ENCODE assay signal across 25 cellular contexts in genomic region chr13:62583466-62583865, GRCh38.
DNase-seq lines count a peak whose midpoint lies in the region; ATAC-seq, FAIRE-seq and TF ChIP-seq lines count a peak whose summit lies in the region.
"Had no signal": no experiment of that assay in that cellular context is flagged by ENCODE, and none has a peak within 500 bp of the region (broad histone marks: within the 10 kb centered on the region; RNA-seq: fewer than 3 reads in every experiment).

No MANE protein-coding gene starts in this region.

- H3K79me2 ChIP-seq in GM23338 (replicated peaks; ENCODE audit: insufficient read depth): no peaks in the 10 kb centered on the region

- no peak overlapping the region for H3K4me3 Mint-ChIP-seq in GM23338
- no peak overlapping the region for H3K4me3 Mint-ChIP-seq in activated T-helper 17 cell treated with anti-CD3 and anti-CD28 coated beads, Interleukin-2, amount 50 U/mL, for 72 hours
- H3K4me3 Mint-ChIP-seq: CD4-positive, CD25-positive, alpha-beta regulatory T cell; CD8-positive, alpha-beta memory T cell; IgD-negative memory B cell had no signal

- H3K9me3 Mint-ChIP-seq in GM23338: no peaks in the 10 kb centered on the region
- peaks cover 4% of the 10 kb centered on the region for H3K9me3 Mint-ChIP-seq in activated T-helper 17 cell treated with anti-CD3 and anti-CD28 coated beads, Interleukin-2, amount 50 U/mL, for 72 hours

- TF ChIP-seq POLR2A in A549 (IDR thresholded peaks at IDR 0.05; ENCODE audit: low read length) (no peak), NB4 (IDR thresholded peaks at IDR 0.05; ENCODE audit: extremely low read depth, insufficient read length) (no peak)

- H4K20me1 ChIP-seq in GM23338 (replicated peaks; ENCODE audit: insufficient read depth): no peaks in the 10 kb centered on the region; the same call in 1 of the 2 replicates

- H3K4me2 ChIP-seq in A549: no peak overlapping the region
- no peak overlapping the region for H3K4me2 ChIP-seq in GM23338

- ATAC-seq in A549: no peak
- ATAC-seq in GM23338: no peak
- no peak for ATAC-seq in HG03025 (IDR thresholded peaks at IDR 0.05; ENCODE audit: low FRiP score, unreplicated experiment)
- no peak for ATAC-seq in activated T-helper 17 cell treated with anti-CD3 and anti-CD28 coated beads, Interleukin-2, amount 50 U/mL, for 72 hours (replicated peaks)
- ATAC-seq: HepG2 had no signal

- H3K27ac Mint-ChIP-seq in GM23338: no peak overlapping the region
- H3K27ac Mint-ChIP-seq in activated T-helper 17 cell treated with anti-CD3 and anti-CD28 coated beads, Interleukin-2, amount 50 U/mL, for 72 hours: no peak overlapping the region
- H3K27ac Mint-ChIP-seq: CD4-positive, CD25-positive, alpha-beta regulatory T cell; CD8-positive, alpha-beta memory T cell; IgD-negative memory B cell had no signal

- no peaks in the 10 kb centered on the region for H3K27me3 Mint-ChIP-seq in GM23338 (ENCODE audit: insufficient read depth, low read depth, poor library complexity)
- H3K27me3 Mint-ChIP-seq in activated T-helper 17 cell treated with anti-CD3 and anti-CD28 coated beads, Interleukin-2, amount 50 U/mL, for 72 hours: no peaks in the 10 kb centered on the region
- H3K27me3 Mint-ChIP-seq: CD4-positive, CD25-positive, alpha-beta regulatory T cell; CD8-positive, alpha-beta memory T cell; IgD-negative memory B cell had no signal

- no peak overlapping the region for H3K4me3 ChIP-seq in A549
- H3K4me3 ChIP-seq in GM23338: no peak overlapping the region
- no peak overlapping the region for H3K4me3 ChIP-seq in NB4 (ENCODE audit: low read depth, low read length)

- CTCF ChIA-PET in A549 (lab: Yijun Ruan, JAX): no interaction called here

- H3K27ac ChIP-seq in A549: no peak overlapping the region
- H3K27ac ChIP-seq in GM23338 (ENCODE audit: low read depth): no peak overlapping the region

- no peaks in the 10 kb centered on the region for H3K36me3 Mint-ChIP-seq in GM23338 (ENCODE audit: low read depth)
- H3K36me3 Mint-ChIP-seq in activated T-helper 17 cell treated with anti-CD3 and anti-CD28 coated beads, Interleukin-2, amount 50 U/mL, for 72 hours (ENCODE audit: low read depth): no peaks in the 10 kb centered on the region
- H3K36me3 Mint-ChIP-seq: CD4-positive, CD25-positive, alpha-beta regulatory T cell; CD8-positive, alpha-beta memory T cell; IgD-negative memory B cell had no signal

- DNase-seq in A549 (ENCODE audit: low read depth in 1 of 2, low spot score in 1 of 2) (no peak), GM23338 (ENCODE audit: low spot score) (no peak), NB4 (ENCODE audit: low read depth) (peak; percentile 6), iPS-NIHi11 (ENCODE audit: low spot score) (peak; percentile 7), NCI-H146 treated with DMSO at 0.1 percent for 48 hours (lab: John Stamatoyannopoulos, UW; ENCODE audit: unreplicated experiment) (no peak)
- no peak for DNase-seq in activated CD8-positive, alpha-beta memory T cell treated with anti-CD3 and anti-CD28 coated beads, Interleukin-2, amount 50 U/mL, for 48 hours
- DNase-seq: ACHN; BE2C; C1 segment of cervical spinal cord; CD4-positive, CD25-positive, alpha-beta regulatory T cell; CD8-positive, alpha-beta memory T cell; COR-L47; DMS 273 treated with DMSO at 0.1 percent for 48 hours; DMS53; DND-41; EL; HCEC 1CT; KG1 had no signal

- H3K9me3 ChIP-seq in A549: no peaks in the 10 kb centered on the region
- H3K9me3 ChIP-seq: BE2C had no signal

- TF ChIP-seq CTCF in A549 (IDR thresholded peaks at IDR 0.05) (no peak), GM23338 (conservative IDR thresholded peaks at IDR 0.05; ENCODE audit: low read depth in 2 of 2) (no peak), NB4 (IDR thresholded peaks at IDR 0.05; ENCODE audit: low read depth, low read length) (no peak)

- no peak for FAIRE-seq in A549 (lab: Jason Lieb, UNC)
- FAIRE-seq: GM12892, GM18507, H54, HepG2 had no signal

- H3K27me3 ChIP-seq in GM23338 (ENCODE audit: insufficient read depth): no peaks in the 10 kb centered on the region
- H3K27me3 ChIP-seq: BE2C had no signal

- no peaks in the 10 kb centered on the region for H3F3A ChIP-seq in GM23338 (replicated peaks; ENCODE audit: low read depth)

- POLR2A ChIA-PET in A549 (lab: Yijun Ruan, JAX): no interaction called here

- no peaks in the 10 kb centered on the region for H3K4me1 Mint-ChIP-seq in GM23338
- H3K4me1 Mint-ChIP-seq in activated T-helper 17 cell treated with anti-CD3 and anti-CD28 coated beads, Interleukin-2, amount 50 U/mL, for 72 hours: no peaks in the 10 kb centered on the region
- H3K4me1 Mint-ChIP-seq: CD4-positive, CD25-positive, alpha-beta regulatory T cell; CD8-positive, alpha-beta memory T cell; IgD-negative memory B cell had no signal

- no peaks in the 10 kb centered on the region for H3K4me1 ChIP-seq in A549
- no peaks in the 10 kb centered on the region for H3K4me1 ChIP-seq in GM23338 (ENCODE audit: insufficient read depth)
- H3K4me1 ChIP-seq: BE2C had no signal

- 70% methylated on average over 2 of the region's 2 CpGs for WGBS in A549 (ENCODE audit: missing lambda C conversion rate)

- TF ChIP-seq RAD21 in A549 (conservative IDR thresholded peaks at IDR 0.05 in 1 of 2, IDR thresholded peaks at IDR 0.05 in 1 of 2): no peak

- H3K36me3 ChIP-seq in GM23338 (ENCODE audit: insufficient read depth): no peaks in the 10 kb centered on the region
- H3K36me3 ChIP-seq: BE2C had no signal

- no peaks in the 10 kb centered on the region for H3K9me2 ChIP-seq in GM23338 (ENCODE audit: insufficient read depth)

- no peak overlapping the region for H2AFZ ChIP-seq in GM23338

- no peak for TF ChIP-seq EP300 in A549 (IDR thresholded peaks at IDR 0.05)

TF ChIP-seq in A549, 52 proteins besides CTCF, POLR2A, EP300 and RAD21:
- TF ChIP-seq REST (IDR thresholded peaks at IDR 0.05) (0 out of 2 replicates have a peak, but pooled peaks have one; percentile 18), TP53 (CRISPR knock-in tag; IDR thresholded peaks at IDR 0.05) (no peak)

TF ChIP-seq in GM23338, 12 proteins besides CTCF, POLR2A, EP300 and RAD21:
- TF ChIP-seq REST (IDR thresholded peaks at IDR 0.05; ENCODE audit: unreplicated experiment): peak; percentile 58
- no peak for TF ChIP-seq NANOG (IDR thresholded peaks at IDR 0.05; ENCODE audit: borderline replicate concordance)

Comparison
In these comparisons a context has a peak if more than half of its experiments do, and no peak if none do; other contexts are left out.
1. DNase-seq: peak in NB4 (single experiment) and iPS-NIHi11 (single experiment); none in A549 (0 of 2), GM23338 (single experiment), activated CD8-positive, alpha-beta memory T cell treated with anti-CD3 and anti-CD28 coated beads, Interleukin-2, amount 50 U/mL, for 48 hours (single experiment) and NCI-H146 treated with DMSO at 0.1 percent for 48 hours (single experiment).